In genomic region chr7:151692721-151693120, GRCh38 we compare ENCODE assay signal across 22 cellular contexts.
DNase-seq lines count a peak whose midpoint lies in the region; ATAC-seq and TF ChIP-seq lines count a peak whose summit lies in the region.
"Had no signal": no experiment of that assay in that cellular context is flagged by ENCODE, and none has a peak within 500 bp of the region (broad histone marks: within the 10 kb centered on the region; RNA-seq: fewer than 3 reads in every experiment).

No MANE protein-coding gene starts in this region.

- H3K36me3 ChIP-seq in hepatocyte (replicated peaks; ENCODE audit: insufficient read depth, low read depth) (no peaks in the 10 kb centered on the region), spleen (peaks cover 0 to 14% (median 0%) of the 10 kb centered on the region in 6 donors)

- no peaks in the 10 kb centered on the region for H3K9me2 ChIP-seq in hepatocyte (replicated peaks; ENCODE audit: insufficient read depth)

- DNase-seq in NCI-H2081 (lab: John Stamatoyannopoulos, UW): peak; percentile 40 to 84
- no peak for DNase-seq in NCI-H2081 treated with DMSO at 0.1 percent for 48 hours (lab: John Stamatoyannopoulos, UW)
- no peak for DNase-seq in WTC11 (ENCODE audit: low spot score)
- DNase-seq in hepatocyte (ENCODE audit: low spot score): no peak
- peak; percentile 57 for DNase-seq in spleen
- DNase-seq in nucleus accumbens (lab: John Stamatoyannopoulos, UW): no peak
- no peak for DNase-seq in amygdala (lab: John Stamatoyannopoulos, UW)
- DNase-seq in T-cell: no peak
- DNase-seq: activated CD4-positive, CD25-positive, alpha-beta regulatory T cell treated with anti-CD3 and anti-CD28 coated beads, Interleukin-2, amount 50 U/mL, for 72 hours; activated CD8-positive, alpha-beta T cell treated with anti-CD3 and anti-CD28 coated beads for 36 hours; activated effector memory CD4-positive, alpha-beta T cell treated with anti-CD3 and anti-CD28 coated beads, Interleukin-2, amount 50 U/mL, for 16 hours; activated naive CD8-positive, alpha-beta T cell treated with anti-CD3 and anti-CD28 coated beads, Interleukin-2, amount 10 ng/mL, durations not matched to agents 7 days and 5 days; EL; Karpas-422; mucosa of descending colon; NCI-H1694 treated with DMSO at 0.1 percent for 48 hours; NK-92 treated with Interleukin-12 subunit alpha and Interleukin-12 subunit beta, amount 100 ng/mL, for 24 hours; SIG-M5; stimulated activated CD8-positive, alpha-beta memory T cell treated with anti-CD3 and anti-CD28 coated beads, Interleukin-4, amount 100 ng/mL, for 48 hours had no signal

- TF ChIP-seq POLR2A in spleen (IDR thresholded peaks at IDR 0.05): no peak

- no peak overlapping the region for H3K4me2 ChIP-seq in hepatocyte
- H3K4me2 ChIP-seq: PC-9 had no signal

- peak; percentile 34 for ATAC-seq in WTC11
- no peak for ATAC-seq in T-cell (replicated peaks in 1 of 4)
- ATAC-seq: activated CD8-positive, alpha-beta T cell treated with anti-CD3 and anti-CD28 coated beads for 36 hours; mucosa of descending colon had no signal

- H3K4me1 Mint-ChIP-seq in WTC11 (peaks cover 43% of the 10 kb centered on the region), T-cell (peaks cover 3 to 21% (median 6%) of the 10 kb centered on the region in 3 donors)

- H3K4me3 Mint-ChIP-seq in WTC11 (no peak overlapping the region), T-cell (no peak overlapping the region)
- H3K4me3 Mint-ChIP-seq: activated CD8-positive, alpha-beta T cell treated with anti-CD3 and anti-CD28 coated beads for 36 hours; activated naive CD8-positive, alpha-beta T cell treated with anti-CD3 and anti-CD28 coated beads, Interleukin-2, amount 10 ng/mL, durations not matched to agents 7 days and 5 days had no signal

- H3K79me2 ChIP-seq in hepatocyte: no peaks in the 10 kb centered on the region

- H3K27ac ChIP-seq in hepatocyte (peak overlapping the region; percentile 10), spleen (no peak overlapping the region)
- H3K27ac ChIP-seq: PC-9, tibial nerve had no signal

- CTCF ChIA-PET in WTC11 (lab: Charles Lee): interaction anchor here (0.7 kb wide), 1 partner anchor 382 kb away, joined by 3 read pairs; no protein-coding TSS in a partner anchor
- CTCF ChIA-PET in T-cell (lab: Charles Lee): interaction anchor here in 1 of 2 donors (0.6 kb wide), 1 partner anchor 405 kb away, joined by 3 read pairs; no protein-coding TSS in a partner anchor

- no peak for TF ChIP-seq CTCF in WTC11 (IDR thresholded peaks at IDR 0.05)
- TF ChIP-seq CTCF in hepatocyte (IDR thresholded peaks at IDR 0.05; ENCODE audit: poor library complexity): no peak
- no peak for TF ChIP-seq CTCF in spleen (IDR thresholded peaks at IDR 0.05 in 8 of 11, conservative IDR thresholded peaks at IDR 0.05 in 3 of 11)

- no peak overlapping the region for H2AFZ ChIP-seq in hepatocyte
- H2AFZ ChIP-seq: PC-9 had no signal

- no peaks in the 10 kb centered on the region for H4K20me1 ChIP-seq in hepatocyte (ENCODE audit: insufficient read depth, poor library complexity, severe bottlenecking)

- POLR2A ChIA-PET in WTC11 (lab: Charles Lee) (no interaction called here), T-cell (lab: Charles Lee) (no interaction called here)

- H3K27me3 ChIP-seq in hepatocyte (no peaks in the 10 kb centered on the region), spleen (replicated peaks in 1 of 7) (no peaks in the 10 kb centered on the region)
- H3K27me3 ChIP-seq: tibial nerve had no signal

- intact Hi-C loops in spleen (cut with DNase I; ENCODE audit: low total_unique reads): no loop called here

- H3K9me3 Mint-ChIP-seq in WTC11 (no peaks in the 10 kb centered on the region), T-cell (no peaks in the 10 kb centered on the region)
- H3K9me3 Mint-ChIP-seq: activated CD8-positive, alpha-beta T cell treated with anti-CD3 and anti-CD28 coated beads for 36 hours; activated naive CD8-positive, alpha-beta T cell treated with anti-CD3 and anti-CD28 coated beads, Interleukin-2, amount 10 ng/mL, durations not matched to agents 7 days and 5 days had no signal

- H3K9me3 ChIP-seq in hepatocyte (ENCODE audit: low read depth): no peaks in the 10 kb centered on the region
- no peaks in the 10 kb centered on the region for H3K9me3 ChIP-seq in spleen
- H3K9me3 ChIP-seq: mucosa of descending colon, tibial nerve had no signal

- H3K4me1 ChIP-seq in hepatocyte (ENCODE audit: insufficient read depth) (peaks cover 44% of the 10 kb centered on the region), spleen (peaks cover 5 to 49% (median 29%) of the 10 kb centered on the region in 6 donors)

- H3K27me3 Mint-ChIP-seq in WTC11 (ENCODE audit: low read depth) (peaks cover 4% of the 10 kb centered on the region), T-cell (no peaks in the 10 kb centered on the region)
- H3K27me3 Mint-ChIP-seq: activated CD8-positive, alpha-beta T cell treated with anti-CD3 and anti-CD28 coated beads for 36 hours; activated naive CD8-positive, alpha-beta T cell treated with anti-CD3 and anti-CD28 coated beads, Interleukin-2, amount 10 ng/mL, durations not matched to agents 7 days and 5 days had no signal

- H3K4me3 ChIP-seq in hepatocyte: no peak overlapping the region
- no peak overlapping the region for H3K4me3 ChIP-seq in spleen
- H3K4me3 ChIP-seq: mucosa of descending colon, PC-9, tibial nerve had no signal

- WGBS in hepatocyte (ENCODE audit: low lambda C conversion rate, missing lambda C conversion rate): 71% methylated on average over 9 of the region's 9 CpGs
- 90 to 95% (median 94%) methylated on average over 7 to 9 of the region's 9 CpGs for WGBS in spleen, 5 donors

- no peak overlapping the region for H3K27ac Mint-ChIP-seq in WTC11
- no peak overlapping the region for H3K27ac Mint-ChIP-seq in T-cell
- H3K27ac Mint-ChIP-seq: activated CD8-positive, alpha-beta T cell treated with anti-CD3 and anti-CD28 coated beads for 36 hours; activated naive CD8-positive, alpha-beta T cell treated with anti-CD3 and anti-CD28 coated beads, Interleukin-2, amount 10 ng/mL, durations not matched to agents 7 days and 5 days; progenitor cell of endocrine pancreas had no signal

- H3K36me3 Mint-ChIP-seq in WTC11: no peaks in the 10 kb centered on the region
- H3K36me3 Mint-ChIP-seq in T-cell: peaks cover 8% of the 10 kb centered on the region
- H3K36me3 Mint-ChIP-seq: activated naive CD8-positive, alpha-beta T cell treated with anti-CD3 and anti-CD28 coated beads, Interleukin-2, amount 10 ng/mL, durations not matched to agents 7 days and 5 days had no signal

TF ChIP-seq in WTC11, 78 proteins besides CTCF, POLR2A, EP300 and RAD21:
- TF ChIP-seq TEAD1 (CRISPR knock-in tag; IDR thresholded peaks at IDR 0.05) (no peak), OVOL2 (CRISPR knock-in tag; IDR thresholded peaks at IDR 0.05; ENCODE audit: borderline replicate concordance) (no peak), TEAD4 (CRISPR knock-in tag; IDR thresholded peaks at IDR 0.05) (no peak), TP53 (CRISPR knock-in tag; IDR thresholded peaks at IDR 0.05) (no peak), ATF1 (CRISPR knock-in tag; IDR thresholded peaks at IDR 0.05) (no peak)
TF ChIP-seq in WTC11: peak in this region for 0.

Comparison
In these comparisons a context has a peak if more than half of its experiments do, and no peak if none do; other contexts are left out.
1. DNase-seq: peak in NCI-H2081 (2 of 2) and spleen (single experiment); none in NCI-H2081 treated with DMSO at 0.1 percent for 48 hours (single experiment), WTC11 (single experiment), hepatocyte (single experiment), nucleus accumbens (0 of 56), amygdala (0 of 56) and T-cell (0 of 34).